ENCODE assay signal across 22 cellular contexts in the genomic region with DNA sequence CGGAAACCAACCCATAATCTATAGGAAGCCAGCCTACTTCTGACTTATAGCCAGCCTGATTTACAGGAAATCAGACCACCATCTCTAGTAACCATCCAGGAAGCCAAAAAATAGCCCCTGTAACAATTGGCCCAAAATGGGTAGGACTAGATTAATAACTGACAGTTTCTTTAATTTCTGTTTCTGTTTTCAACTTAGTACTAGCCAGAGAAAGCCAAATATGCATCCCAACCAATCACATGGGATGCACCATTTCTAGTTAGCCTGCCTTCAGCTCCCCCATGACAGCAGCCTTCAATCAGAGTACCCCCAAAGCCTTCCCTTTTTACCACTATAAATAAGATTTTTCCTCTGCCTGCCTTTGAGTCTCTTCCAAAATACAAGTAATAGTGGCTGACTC.
"Had no signal": no experiment of that assay in that cellular context is flagged by ENCODE, and none has a peak within 500 bp of the region (broad histone marks: within the 10 kb centered on the region; RNA-seq: fewer than 3 reads in every experiment).

No MANE protein-coding gene starts in this region.

- H3K9me3 Mint-ChIP-seq: activated B cell treated with CpG ODN at 0.5 μM for 24 hours; activated naive CD4-positive, alpha-beta T cell treated with anti-CD3 and anti-CD28 coated beads, Interleukin-2, amount 50 U/mL, for 24 hours; endodermal cell; natural killer cell had no signal

- H3K27ac Mint-ChIP-seq: activated B cell treated with CpG ODN at 0.5 μM for 24 hours; activated CD4-positive, alpha-beta T cell treated with anti-CD3 and anti-CD28 coated beads for 36 hours; activated naive CD4-positive, alpha-beta T cell treated with anti-CD3 and anti-CD28 coated beads, Interleukin-2, amount 50 U/mL, for 24 hours; endodermal cell; natural killer cell; progenitor cell of endocrine pancreas had no signal

- H3K36me3 Mint-ChIP-seq: activated naive CD4-positive, alpha-beta T cell treated with anti-CD3 and anti-CD28 coated beads, Interleukin-2, amount 50 U/mL, for 24 hours; natural killer cell had no signal

- H3K27me3 Mint-ChIP-seq: activated CD4-positive, alpha-beta T cell treated with anti-CD3 and anti-CD28 coated beads for 36 hours; activated naive CD4-positive, alpha-beta T cell treated with anti-CD3 and anti-CD28 coated beads, Interleukin-2, amount 50 U/mL, for 24 hours; progenitor cell of endocrine pancreas had no signal

- H3K4me1 Mint-ChIP-seq: activated B cell treated with CpG ODN at 0.5 μM for 24 hours; activated CD4-positive, alpha-beta T cell treated with anti-CD3 and anti-CD28 coated beads for 36 hours; activated naive CD4-positive, alpha-beta T cell treated with anti-CD3 and anti-CD28 coated beads, Interleukin-2, amount 50 U/mL, for 24 hours; endodermal cell; natural killer cell had no signal

- DNase-seq: activated B cell treated with CpG ODN at 0.5 μM for 24 hours; activated CD4-positive, alpha-beta T cell treated with anti-CD3 and anti-CD28 coated beads for 36 hours; activated CD4-positive, alpha-beta T cell treated with anti-CD3 and anti-CD28 coated beads, Interleukin-2, amount 50 U/mL, for 4 hours; activated effector memory CD4-positive, alpha-beta T cell treated with anti-CD3 and anti-CD28 coated beads, Interleukin-2, amount 50 U/mL, for 16 hours; anterior cingulate cortex; body of pancreas; cortex of kidney; endodermal cell; esophagus squamous epithelium; head of caudate nucleus; hypothalamus; midbrain; natural killer cell; retina; spleen; stimulated activated CD4-positive, alpha-beta T cell treated with anti-CD3 and anti-CD28 coated beads, Interleukin-4, amount 100 ng/mL, for 1 hour; stimulated activated naive CD4-positive, alpha-beta T cell; T-helper 9 cell; upper lobe of right lung had no signal

- ATAC-seq: activated CD4-positive, alpha-beta T cell treated with anti-CD3 and anti-CD28 coated beads for 36 hours; body of pancreas; gastroesophageal sphincter; natural killer cell; upper lobe of right lung had no signal

- H3K4me3 Mint-ChIP-seq: activated B cell treated with CpG ODN at 0.5 μM for 24 hours; activated CD4-positive, alpha-beta T cell treated with anti-CD3 and anti-CD28 coated beads for 36 hours; activated naive CD4-positive, alpha-beta T cell treated with anti-CD3 and anti-CD28 coated beads, Interleukin-2, amount 50 U/mL, for 24 hours; endodermal cell; natural killer cell had no signal
